In the genomic region with DNA sequence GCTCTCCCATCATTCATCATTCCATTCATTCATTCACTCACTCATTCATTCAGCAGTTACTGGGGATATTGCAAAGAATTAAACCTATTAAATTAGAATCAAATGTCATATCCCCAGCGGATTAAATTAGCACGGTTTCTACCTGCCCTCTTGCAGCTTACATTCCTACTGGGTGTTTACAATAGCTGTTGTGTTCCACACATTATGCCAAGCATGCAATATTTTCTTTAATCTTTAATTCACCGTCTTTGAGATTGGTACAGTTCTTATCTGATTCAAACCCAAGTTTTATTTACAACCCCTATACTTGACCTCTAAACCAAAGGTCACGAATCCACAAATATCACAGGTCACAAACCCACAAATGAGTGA, we compare ENCODE assay signal across 8 cellular contexts. TPM values are rescaled to one million over a fixed set of nuclear protein-coding genes. Genes with fewer than 3 reads are reported as not detected.
DNase-seq lines count a peak whose midpoint lies in the region; ATAC-seq, FAIRE-seq and TF ChIP-seq lines count a peak whose summit lies in the region.

No MANE protein-coding gene starts in this region.

- ATAC-seq in T-helper 17 cell = no peak

- H3K27me3 Mint-ChIP-seq in T-helper 17 cell = peaks cover 19% of the 10 kb centered on the region

- peaks cover 14% of the 10 kb centered on the region for H3K4me1 Mint-ChIP-seq in T-helper 17 cell

- H3K27me3 ChIP-seq in sigmoid colon = no peaks in the 10 kb centered on the region

- TF ChIP-seq EP300 in sigmoid colon (IDR thresholded peaks at IDR 0.05) = no peak

- DNase-seq in GM12865 (ENCODE audit: low read depth) (no peak), T-helper 17 cell (no peak), fibroblast of mammary gland (ENCODE audit: low read depth) (no peak), sigmoid colon (no peak), posterior vena cava (ENCODE audit: low spot score) (no peak), NCI-H526 treated with DMSO at 0.1 percent for 48 hours (lab: John Stamatoyannopoulos, UW) (no peak), GM12891 (ENCODE audit: insufficient read length, low spot score) (no peak)
- DNase-seq in activated CD8-positive, alpha-beta memory T cell treated with anti-CD3 and anti-CD28 coated beads, Interleukin-2, amount 50 U/mL, for 48 hours = no peak

- H3K36me3 Mint-ChIP-seq in T-helper 17 cell (ENCODE audit: low read depth) = no peaks in the 10 kb centered on the region

- TF ChIP-seq CTCF in GM12865 (IDR thresholded peaks at IDR 0.05; ENCODE audit: insufficient read depth, low read depth, low read length, missing control alignments) (no peak), fibroblast of mammary gland (conservative IDR thresholded peaks at IDR 0.05; ENCODE audit: control insufficient read depth, insufficient read depth, low read depth, low read length) (no peak), sigmoid colon (IDR thresholded peaks at IDR 0.05) (no peak)

- H3K4me3 ChIP-seq in GM12865 (ENCODE audit: low read depth, low read length) = peak overlapping the region; percentile 61
- H3K4me3 ChIP-seq in fibroblast of mammary gland (ENCODE audit: control insufficient read depth, low read depth, low read length) = peak overlapping the region; percentile 72
- peak overlapping the region; percentile 31 to 82 (median 81) for H3K4me3 ChIP-seq in sigmoid colon

- peak overlapping the region; percentile 93 for H3K4me3 Mint-ChIP-seq in T-helper 17 cell

- H3K36me3 ChIP-seq in sigmoid colon = no peaks in the 10 kb centered on the region

- intact Hi-C loops in sigmoid colon (cut with DNase I) = loop anchor here (2.0 kb wide), 2 partner anchors 21 to 79 kb away; no protein-coding TSS in a partner anchor
- intact Hi-C loops in posterior vena cava (cut with DNase I) = no loop called here

- 27 to 49% methylated on average over 4 of the region's 4 CpGs for WGBS in sigmoid colon, 2 donors

- no peak for FAIRE-seq in GM12891 (lab: Jason Lieb, UNC)

- TF ChIP-seq POLR2A in sigmoid colon (IDR thresholded peaks at IDR 0.05) (no peak), GM12891 (IDR thresholded peaks at IDR 0.05; ENCODE audit: low read depth, low read length) (no peak)

- H3K4me1 ChIP-seq in sigmoid colon = peaks cover 0 to 43% (median 33%) of the 10 kb centered on the region in 4 donors

- H3K27ac Mint-ChIP-seq in T-helper 17 cell = no peak overlapping the region

- H3K9me3 ChIP-seq in T-helper 17 cell (ENCODE audit: control insufficient read depth, low read length, poor library complexity, severe bottlenecking) = no peaks in the 10 kb centered on the region
- H3K9me3 ChIP-seq in sigmoid colon = no peaks in the 10 kb centered on the region

- H3K27ac ChIP-seq in sigmoid colon = peak overlapping the region; percentile 60 to 93 (median 69)

TF ChIP-seq in GM12891, 5 proteins besides CTCF, POLR2A, EP300 and RAD21:
- TF ChIP-seq TAF1 (IDR thresholded peaks at IDR 0.05; ENCODE audit: low read depth, low read length) (no peak), POU2F2 (IDR thresholded peaks at IDR 0.05; ENCODE audit: low read depth, low read length) (no peak), SPI1 (IDR thresholded peaks at IDR 0.05; ENCODE audit: low read depth, low read length) (no peak), PAX5 (IDR thresholded peaks at IDR 0.05; ENCODE audit: insufficient read depth, low read length, severe bottlenecking) (no peak), POLR2AphosphoS5 (IDR thresholded peaks at IDR 0.05; ENCODE audit: low read depth, low read length) (no peak)

RNA-seq across cellular contexts. Expression of gene USP31, which starts 0.7 kb away (rescaled TPM):
- total RNA-seq in T-helper 17 cell (1 to 10 TPM; 3.5 to 7.2 TPM), sigmoid colon (10 to 100 TPM; 12.7 to 21.0 (median 16.7) TPM), posterior vena cava (10 to 100 TPM; 13.0 to 18.9 TPM)
- polyA plus RNA-seq in sigmoid colon = 1 to 10 TPM in 2 of 3 donors, under 1 TPM in 1; 0.60 to 4.0 (median 2.3) TPM
- polyA plus RNA-seq in GM12891 (2012; ENCODE audit: low read depth, missing spikeins) = 0.83 TPM

RNA-seq across cellular contexts. Expression of gene SCNN1G, which starts 32.6 kb away (rescaled TPM):
- total RNA-seq in T-helper 17 cell = not detected
- under 1 TPM in 2 of 4 donors, not detected in 2; under 0.01 to 0.16 TPM for total RNA-seq in sigmoid colon
- 10 to 100 TPM in 1 of 3 donors, 1 to 10 TPM in 2; 3.0 to 36.2 (median 9.2) TPM for polyA plus RNA-seq in sigmoid colon
- not detected for total RNA-seq in posterior vena cava
- not detected for polyA plus RNA-seq in GM12891 (2012; ENCODE audit: low read depth, missing spikeins)
